In the genomic region with DNA sequence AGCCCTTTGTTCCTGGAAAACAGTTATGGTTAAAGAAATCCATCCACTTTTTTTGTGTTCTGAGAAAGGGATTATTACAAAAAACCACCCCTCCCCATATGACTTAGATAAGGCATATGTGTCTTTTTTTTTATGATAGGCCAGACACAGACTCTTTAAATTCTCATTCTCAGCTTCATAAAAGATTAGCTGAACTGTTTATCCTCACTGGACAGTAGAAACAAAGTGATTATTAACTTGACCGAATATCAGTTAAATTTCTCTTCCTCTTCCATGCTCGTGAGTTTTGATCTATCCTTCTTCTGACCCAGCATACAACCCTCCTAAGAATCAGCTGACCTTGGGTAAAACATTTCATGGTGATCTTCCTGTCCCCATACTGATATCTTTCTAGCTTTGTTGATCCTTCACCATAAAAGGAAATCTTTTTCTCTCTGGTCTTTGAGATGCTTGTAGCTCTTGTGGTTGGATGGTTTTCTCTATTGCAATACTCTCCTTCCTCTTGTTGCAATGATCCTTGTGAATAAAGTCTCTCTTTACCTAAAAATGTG, we compare ENCODE assay signal across 9 cellular contexts. TPM values are rescaled to one million over a fixed set of nuclear protein-coding genes. Genes with fewer than 3 reads are reported as not detected.
DNase-seq lines count a peak whose midpoint lies in the region; ATAC-seq and TF ChIP-seq lines count a peak whose summit lies in the region.
"Had no signal": no experiment of that assay in that cellular context is flagged by ENCODE, and none has a peak within 500 bp of the region (broad histone marks: within the 10 kb centered on the region; RNA-seq: fewer than 3 reads in every experiment).

No MANE protein-coding gene starts in this region.

- H3K36me3 ChIP-seq in duodenal mucosa (ENCODE audit: control insufficient read depth in 1 of 2, insufficient read depth in 2 of 2, low read length in 2 of 2) = no peaks in the 10 kb centered on the region
- H3K36me3 ChIP-seq in upper lobe of left lung = no peaks in the 10 kb centered on the region

- no peak overlapping the region for H3K4me3 Mint-ChIP-seq in activated naive CD8-positive, alpha-beta T cell treated with anti-CD3 and anti-CD28 coated beads, Interleukin-2, amount 10 ng/mL, durations not matched to agents 7 days and 5 days
- H3K4me3 Mint-ChIP-seq in activated naive CD8-positive, alpha-beta T cell treated with anti-CD3 and anti-CD28 coated beads for 36 hours = no peak overlapping the region

- H3K9me3 ChIP-seq in duodenal mucosa (ENCODE audit: control insufficient read depth in 1 of 2, low read length in 2 of 2) = no peaks in the 10 kb centered on the region
- no peaks in the 10 kb centered on the region for H3K9me3 ChIP-seq in upper lobe of left lung

- H3K9me3 Mint-ChIP-seq in activated naive CD8-positive, alpha-beta T cell treated with anti-CD3 and anti-CD28 coated beads, Interleukin-2, amount 10 ng/mL, durations not matched to agents 7 days and 5 days = no peaks in the 10 kb centered on the region
- H3K9me3 Mint-ChIP-seq in activated naive CD8-positive, alpha-beta T cell treated with anti-CD3 and anti-CD28 coated beads for 36 hours = no peaks in the 10 kb centered on the region

- POLR2A ChIA-PET in activated naive CD8-positive, alpha-beta T cell treated with anti-CD3 and anti-CD28 coated beads, Interleukin-2, amount 10 ng/mL, durations not matched to agents 7 days and 5 days (lab: Charles Lee) = interaction anchor here (1.1 to 2.3 kb wide), 6 partner anchors 9 to 264 kb away, joined by 3 to 8 read pairs (median 5); a partner anchor contains a TSS

- no peak overlapping the region for H3K27ac Mint-ChIP-seq in activated naive CD8-positive, alpha-beta T cell treated with anti-CD3 and anti-CD28 coated beads, Interleukin-2, amount 10 ng/mL, durations not matched to agents 7 days and 5 days
- H3K27ac Mint-ChIP-seq in activated naive CD8-positive, alpha-beta T cell treated with anti-CD3 and anti-CD28 coated beads for 36 hours = no peak overlapping the region

- no peaks in the 10 kb centered on the region for H3K27me3 ChIP-seq in duodenal mucosa (ENCODE audit: control insufficient read depth in 1 of 2, insufficient read depth in 2 of 2, low read length in 2 of 2)
- no peaks in the 10 kb centered on the region for H3K27me3 ChIP-seq in upper lobe of left lung

- H3K27ac ChIP-seq in duodenal mucosa (ENCODE audit: low read depth, low read length) = peak overlapping the region; percentile 80
- peak overlapping the region; percentile 69 to 84 (median 78) for H3K27ac ChIP-seq in upper lobe of left lung

- WGBS in upper lobe of left lung, 2 donors = 18 to 34% methylated on average over 2 of the region's 2 CpGs

- H3K9ac ChIP-seq in duodenal mucosa (ENCODE audit: low read depth in 1 of 2, low read length in 2 of 2) = peak overlapping the region; percentile 50 to 76

- TF ChIP-seq POLR2A in upper lobe of left lung (IDR thresholded peaks at IDR 0.05) = no peak

- no peak for TF ChIP-seq EP300 in upper lobe of left lung (IDR thresholded peaks at IDR 0.05)

- H3K4me1 Mint-ChIP-seq in activated naive CD8-positive, alpha-beta T cell treated with anti-CD3 and anti-CD28 coated beads, Interleukin-2, amount 10 ng/mL, durations not matched to agents 7 days and 5 days = peaks cover 32% of the 10 kb centered on the region
- H3K4me1 Mint-ChIP-seq in activated naive CD8-positive, alpha-beta T cell treated with anti-CD3 and anti-CD28 coated beads for 36 hours = peaks cover 34% of the 10 kb centered on the region

- peak overlapping the region; percentile 60 to 69 for H3K4me3 ChIP-seq in duodenal mucosa (ENCODE audit: low read depth in 1 of 2, low read length in 2 of 2)
- H3K4me3 ChIP-seq in upper lobe of left lung = peak overlapping the region in 3 of 4 donors; percentile 28 to 41 (median 40)

- H3K27me3 Mint-ChIP-seq in activated naive CD8-positive, alpha-beta T cell treated with anti-CD3 and anti-CD28 coated beads, Interleukin-2, amount 10 ng/mL, durations not matched to agents 7 days and 5 days = no peaks in the 10 kb centered on the region
- H3K27me3 Mint-ChIP-seq in activated naive CD8-positive, alpha-beta T cell treated with anti-CD3 and anti-CD28 coated beads for 36 hours = no peaks in the 10 kb centered on the region

- H3K4me1 ChIP-seq in duodenal mucosa (ENCODE audit: control insufficient read depth in 1 of 2, insufficient read depth in 2 of 2, low read length in 2 of 2) (peaks cover 4 to 16% of the 10 kb centered on the region in 2 donors), upper lobe of left lung (peaks cover 0 to 9% (median 2%) of the 10 kb centered on the region in 4 donors)

- no peak for DNase-seq in activated naive CD8-positive, alpha-beta T cell treated with anti-CD3 and anti-CD28 coated beads, Interleukin-2, amount 10 ng/mL, durations not matched to agents 7 days and 5 days
- DNase-seq in activated naive CD8-positive, alpha-beta T cell treated with anti-CD3 and anti-CD28 coated beads for 36 hours = no peak
- DNase-seq in upper lobe of left lung = no peak
- no peak for DNase-seq in activated gamma-delta T cell treated with Interleukin-2 at 50 U/mL for 16 hours
- no peak for DNase-seq in AG20443 (ENCODE audit: low spot score)
- DNase-seq in NCI-H2227 (lab: John Stamatoyannopoulos, UW; ENCODE audit: unreplicated experiment) = no peak

- no peak for TF ChIP-seq CTCF in upper lobe of left lung (IDR thresholded peaks at IDR 0.05)

- peak; percentile 48 for ATAC-seq in activated naive CD8-positive, alpha-beta T cell treated with anti-CD3 and anti-CD28 coated beads, Interleukin-2, amount 10 ng/mL, durations not matched to agents 7 days and 5 days (ENCODE audit: low read depth)
- peak; percentile 45 for ATAC-seq in HG03060 (IDR thresholded peaks at IDR 0.05; ENCODE audit: low read depth, unreplicated experiment)
- ATAC-seq in upper lobe of left lung (ENCODE audit: low FRiP score in 2 of 2) = peak in 1 of 2 donors; percentile 55

- peaks cover 15% of the 10 kb centered on the region for H3K36me3 Mint-ChIP-seq in activated naive CD8-positive, alpha-beta T cell treated with anti-CD3 and anti-CD28 coated beads, Interleukin-2, amount 10 ng/mL, durations not matched to agents 7 days and 5 days
- peaks cover 19% of the 10 kb centered on the region for H3K36me3 Mint-ChIP-seq in activated naive CD8-positive, alpha-beta T cell treated with anti-CD3 and anti-CD28 coated beads for 36 hours

RNA-seq across cellular contexts. Expression of a gene that starts 26.2 kb away (rescaled TPM):
- not detected for total RNA-seq in activated naive CD8-positive, alpha-beta T cell treated with anti-CD3 and anti-CD28 coated beads, Interleukin-2, amount 10 ng/mL, durations not matched to agents 7 days and 5 days
- total RNA-seq in activated naive CD8-positive, alpha-beta T cell treated with anti-CD3 and anti-CD28 coated beads for 36 hours = under 1 TPM; 0.08 to 0.18 TPM
- total RNA-seq in upper lobe of left lung = under 1 TPM in 3 of 6 donors, not detected in 3; 0.13 to 0.59 (median 0.15) TPM
- total RNA-seq: LHCN-M2 had no signal

RNA-seq across cellular contexts. Expression of a gene that starts 37.3 kb away (rescaled TPM):
- not detected for total RNA-seq in activated naive CD8-positive, alpha-beta T cell treated with anti-CD3 and anti-CD28 coated beads, Interleukin-2, amount 10 ng/mL, durations not matched to agents 7 days and 5 days
- total RNA-seq in activated naive CD8-positive, alpha-beta T cell treated with anti-CD3 and anti-CD28 coated beads for 36 hours = not detected
- total RNA-seq in upper lobe of left lung = not detected
- total RNA-seq: LHCN-M2 had no signal

RNA-seq across cellular contexts. Expression of a gene that starts 53.9 kb away (rescaled TPM):
- under 1 TPM in 1 of 2 experiments, not detected in 1; 0.08 TPM for total RNA-seq in activated naive CD8-positive, alpha-beta T cell treated with anti-CD3 and anti-CD28 coated beads, Interleukin-2, amount 10 ng/mL, durations not matched to agents 7 days and 5 days
- under 1 TPM; 0.04 to 0.10 TPM for total RNA-seq in activated naive CD8-positive, alpha-beta T cell treated with anti-CD3 and anti-CD28 coated beads for 36 hours
- total RNA-seq in upper lobe of left lung = 1 to 10 TPM in 1 of 6 donors, under 1 TPM in 4, not detected in 1; 0.06 to 1.0 (median 0.15) TPM
- total RNA-seq: LHCN-M2 had no signal
